Comparison of ENCODE assay signal across 29 cellular contexts in the genomic region with DNA sequence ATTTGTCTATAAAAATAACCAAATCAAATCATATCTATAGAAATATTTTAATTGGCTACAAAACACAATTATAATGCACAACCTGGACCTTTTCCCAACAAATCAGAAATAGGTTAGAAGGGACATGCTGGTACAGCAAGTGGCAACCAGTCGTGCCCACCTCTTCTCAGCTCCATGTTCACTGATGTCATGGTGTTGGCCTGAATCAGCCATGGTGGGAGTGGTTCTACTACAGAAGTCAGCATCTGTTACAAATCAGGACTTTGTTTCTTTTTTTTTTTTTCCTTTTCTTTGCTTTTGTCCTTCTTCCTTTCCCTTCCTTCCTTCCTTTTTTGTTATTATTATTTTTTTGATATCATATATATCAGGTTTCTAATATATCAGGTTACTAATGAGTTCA.
"Had no signal": no experiment of that assay in that cellular context is flagged by ENCODE, and none has a peak within 500 bp of the region (broad histone marks: within the 10 kb centered on the region; RNA-seq: fewer than 3 reads in every experiment).

No MANE protein-coding gene starts in this region.

- ATAC-seq: activated naive CD4-positive, alpha-beta T cell treated with anti-CD3 and anti-CD28 coated beads, Interleukin-2, amount 50 U/mL, for 72 hours; activated T-cell treated with anti-CD3 and anti-CD28 coated beads, Interleukin-2, amount 50 U/mL, for 72 hours; foreskin keratinocyte; gastrocnemius medialis; heart left ventricle had no signal

- H3K27me3 Mint-ChIP-seq: activated CD4-positive, alpha-beta memory T cell treated with anti-CD3 and anti-CD28 coated beads, Interleukin-2, amount 10 ng/mL, durations not matched to agents 7 days and 5 days; activated CD4-positive, alpha-beta T cell treated with anti-CD3 and anti-CD28 coated beads, Interleukin-2, amount 10 ng/mL, durations not matched to agents 7 days and 5 days; activated naive CD4-positive, alpha-beta T cell treated with anti-CD3 and anti-CD28 coated beads, Interleukin-2, amount 10 ng/mL, durations not matched to agents 7 days and 5 days; activated naive CD8-positive, alpha-beta T cell treated with anti-CD3 and anti-CD28 coated beads, Interleukin-2, amount 10 ng/mL, durations not matched to agents 7 days and 5 days; activated T-cell treated with anti-CD3 and anti-CD28 coated beads, Interleukin-2, amount 50 U/mL, for 24 hours; brain had no signal

- H3K36me3 Mint-ChIP-seq: activated naive CD4-positive, alpha-beta T cell treated with anti-CD3 and anti-CD28 coated beads, Interleukin-2, amount 50 U/mL, for 72 hours had no signal

- H3K4me1 Mint-ChIP-seq: activated CD4-positive, alpha-beta memory T cell treated with anti-CD3 and anti-CD28 coated beads, Interleukin-2, amount 10 ng/mL, durations not matched to agents 7 days and 5 days; activated CD4-positive, alpha-beta T cell treated with anti-CD3 and anti-CD28 coated beads, Interleukin-2, amount 10 ng/mL, durations not matched to agents 7 days and 5 days; activated naive CD4-positive, alpha-beta T cell treated with anti-CD3 and anti-CD28 coated beads, Interleukin-2, amount 10 ng/mL, durations not matched to agents 7 days and 5 days; activated naive CD8-positive, alpha-beta T cell treated with anti-CD3 and anti-CD28 coated beads, Interleukin-2, amount 10 ng/mL, durations not matched to agents 7 days and 5 days; brain had no signal

- DNase-seq: activated CD4-positive, alpha-beta memory T cell treated with anti-CD3 and anti-CD28 coated beads, Interleukin-2, amount 10 ng/mL, durations not matched to agents 7 days and 5 days; activated CD4-positive, alpha-beta T cell treated with anti-CD3 and anti-CD28 coated beads for 4 hours; activated CD4-positive, alpha-beta T cell treated with anti-CD3 and anti-CD28 coated beads, Interleukin-2, amount 10 ng/mL, durations not matched to agents 7 days and 5 days; activated CD4-positive, alpha-beta T cell treated with anti-CD3 and anti-CD28 coated beads, Interleukin-2, amount 50 U/mL, for 4 hours; activated CD4-positive, CD25-positive, alpha-beta regulatory T cell; activated CD4-positive, CD25-positive, alpha-beta regulatory T cell treated with anti-CD3 and anti-CD28 coated beads, Interleukin-2, amount 50 U/mL, for 72 hours; activated CD8-positive, alpha-beta memory T cell treated with anti-CD3 and anti-CD28 coated beads, Interleukin-2, amount 50 U/mL, for 48 hours; activated gamma-delta T cell; activated naive CD4-positive, alpha-beta T cell; activated naive CD4-positive, alpha-beta T cell treated with anti-CD3 and anti-CD28 coated beads, Interleukin-2, amount 10 ng/mL, durations not matched to agents 7 days and 5 days; activated naive CD8-positive, alpha-beta T cell treated with anti-CD3 and anti-CD28 coated beads, Interleukin-2, amount 10 ng/mL, durations not matched to agents 7 days and 5 days; activated T-cell treated with anti-CD3 and anti-CD28 coated beads for 4 hours; activated T-cell treated with anti-CD3 and anti-CD28 coated beads, Interleukin-2, amount 50 U/mL, for 24 hours; activated T-cell treated with anti-CD3 and anti-CD28 coated beads, Interleukin-2, amount 50 U/mL, for 72 hours; central memory CD4-positive, alpha-beta T cell; cerebellar nuclear complex; colonic mucosa; effector CD8-positive, alpha-beta T cell; esophagus squamous epithelium; foreskin keratinocyte; gastrocnemius medialis; glutamatergic neuron; heart left ventricle; T-helper 2 cell had no signal

- H3K4me3 Mint-ChIP-seq: activated CD4-positive, alpha-beta memory T cell treated with anti-CD3 and anti-CD28 coated beads, Interleukin-2, amount 10 ng/mL, durations not matched to agents 7 days and 5 days; activated CD4-positive, alpha-beta T cell treated with anti-CD3 and anti-CD28 coated beads, Interleukin-2, amount 10 ng/mL, durations not matched to agents 7 days and 5 days; activated naive CD4-positive, alpha-beta T cell treated with anti-CD3 and anti-CD28 coated beads, Interleukin-2, amount 10 ng/mL, durations not matched to agents 7 days and 5 days; activated naive CD8-positive, alpha-beta T cell treated with anti-CD3 and anti-CD28 coated beads, Interleukin-2, amount 10 ng/mL, durations not matched to agents 7 days and 5 days; activated T-cell treated with anti-CD3 and anti-CD28 coated beads, Interleukin-2, amount 50 U/mL, for 24 hours; activated T-cell treated with anti-CD3 and anti-CD28 coated beads, Interleukin-2, amount 50 U/mL, for 72 hours; brain had no signal

- H3K4me3 ChIP-seq: ascending aorta, breast epithelium, cardiac muscle cell, colonic mucosa, esophagus squamous epithelium, gastrocnemius medialis, heart left ventricle had no signal

- H3K27ac Mint-ChIP-seq: activated CD4-positive, alpha-beta memory T cell treated with anti-CD3 and anti-CD28 coated beads, Interleukin-2, amount 10 ng/mL, durations not matched to agents 7 days and 5 days; activated CD4-positive, alpha-beta T cell treated with anti-CD3 and anti-CD28 coated beads, Interleukin-2, amount 10 ng/mL, durations not matched to agents 7 days and 5 days; activated naive CD8-positive, alpha-beta T cell treated with anti-CD3 and anti-CD28 coated beads, Interleukin-2, amount 10 ng/mL, durations not matched to agents 7 days and 5 days; activated T-cell treated with anti-CD3 and anti-CD28 coated beads, Interleukin-2, amount 50 U/mL, for 24 hours; brain had no signal

- H3K9me3 Mint-ChIP-seq: activated CD4-positive, alpha-beta memory T cell treated with anti-CD3 and anti-CD28 coated beads, Interleukin-2, amount 10 ng/mL, durations not matched to agents 7 days and 5 days; activated CD4-positive, alpha-beta T cell treated with anti-CD3 and anti-CD28 coated beads, Interleukin-2, amount 10 ng/mL, durations not matched to agents 7 days and 5 days; activated naive CD4-positive, alpha-beta T cell treated with anti-CD3 and anti-CD28 coated beads, Interleukin-2, amount 10 ng/mL, durations not matched to agents 7 days and 5 days; activated naive CD4-positive, alpha-beta T cell treated with anti-CD3 and anti-CD28 coated beads, Interleukin-2, amount 50 U/mL, for 72 hours; activated naive CD8-positive, alpha-beta T cell treated with anti-CD3 and anti-CD28 coated beads, Interleukin-2, amount 10 ng/mL, durations not matched to agents 7 days and 5 days; activated T-cell treated with anti-CD3 and anti-CD28 coated beads, Interleukin-2, amount 50 U/mL, for 24 hours; activated T-cell treated with anti-CD3 and anti-CD28 coated beads, Interleukin-2, amount 50 U/mL, for 72 hours; brain had no signal
